22 cellular contexts compared by ENCODE assay signal in genomic region chr6:106710580-106710979, GRCh38.
"Had no signal": no experiment of that assay in that cellular context is flagged by ENCODE, and none has a peak within 500 bp of the region (broad histone marks: within the 10 kb centered on the region; RNA-seq: fewer than 3 reads in every experiment).

No MANE protein-coding gene starts in this region.

- H3K27ac ChIP-seq: colonic mucosa, heart left ventricle, neural progenitor cell, pancreas, suprapubic skin, thyroid gland had no signal

- H3K4me2 ChIP-seq: neural progenitor cell, smooth muscle cell had no signal

- FAIRE-seq: frontal cortex, pancreas, urothelium cell line had no signal

- H2AFZ ChIP-seq: neural progenitor cell had no signal

- H3K27me3 Mint-ChIP-seq: progenitor cell of endocrine pancreas, type B pancreatic cell had no signal

- H3K27ac Mint-ChIP-seq: endodermal cell, mesothelial cell of epicardium, natural killer cell, neural progenitor cell, progenitor cell of endocrine pancreas, type B pancreatic cell had no signal

- H3K4me1 ChIP-seq: colonic mucosa, heart left ventricle had no signal

- H3K4me3 Mint-ChIP-seq: endodermal cell, mesothelial cell of epicardium, natural killer cell, neural progenitor cell, type B pancreatic cell had no signal

- H3K27me3 ChIP-seq: colonic mucosa, neural progenitor cell, pancreas, suprapubic skin, thyroid gland had no signal

- H3K9me3 ChIP-seq: colonic mucosa, heart left ventricle, pancreas, suprapubic skin, thyroid gland had no signal

- H3K4me1 Mint-ChIP-seq: endodermal cell, natural killer cell, neural progenitor cell had no signal

- H3K36me3 Mint-ChIP-seq: natural killer cell, neural progenitor cell, type B pancreatic cell had no signal

- H3K9ac ChIP-seq: neural progenitor cell had no signal

- H3K36me3 ChIP-seq: colonic mucosa, heart left ventricle, neural progenitor cell, pancreas, suprapubic skin, thyroid gland had no signal

- H3K4me3 ChIP-seq: colonic mucosa, heart left ventricle, neural progenitor cell, pancreas, smooth muscle cell, suprapubic skin, thyroid gland had no signal

- DNase-seq: colonic mucosa; dermis blood vessel endothelial cell; effector CD4-positive, alpha-beta T cell; endodermal cell; heart left ventricle; hippocampal formation; natural killer cell; nucleus accumbens; pancreas; right cardiac atrium; stimulated activated CD4-positive, alpha-beta T cell treated with anti-CD3 and anti-CD28 coated beads, Interleukin-2, amount 100 ng/mL, for 48 hours; stimulated activated naive CD8-positive, alpha-beta T cell treated with anti-CD3 and anti-CD28 coated beads, Interleukin-15, Interleukin-2, amounts not matched to agents 100 U/mL and 50 U/mL, for 24 hours; thyroid gland had no signal

- H3K9me3 Mint-ChIP-seq: natural killer cell, type B pancreatic cell had no signal

- ATAC-seq: esophagus mucosa; heart left ventricle; natural killer cell; pancreas; right cardiac atrium; stimulated activated naive CD8-positive, alpha-beta T cell treated with anti-CD3 and anti-CD28 coated beads, Interleukin-15, Interleukin-2, amounts not matched to agents 100 U/mL and 50 U/mL, for 24 hours had no signal
